ENCODE assay signal across 24 cellular contexts in genomic region chrX:109952050-109952449, GRCh38. TPM values are rescaled to one million over a fixed set of nuclear protein-coding genes. Genes with fewer than 3 reads are reported as not detected.
DNase-seq lines count a peak whose midpoint lies in the region; ATAC-seq and TF ChIP-seq lines count a peak whose summit lies in the region.
"Had no signal": no experiment of that assay in that cellular context is flagged by ENCODE, and none has a peak within 500 bp of the region (broad histone marks: within the 10 kb centered on the region; RNA-seq: fewer than 3 reads in every experiment).

No MANE protein-coding gene starts in this region.

- no peak for TF ChIP-seq POLR2A in heart left ventricle (IDR thresholded peaks at IDR 0.05)

- DNase-seq in DMS53 (lab: John Stamatoyannopoulos, UW) (peak; percentile 6), DMS53 treated with DMSO at 0.1 percent for 48 hours (lab: John Stamatoyannopoulos, UW; ENCODE audit: unreplicated experiment) (no peak), MG63 (peak; percentile 15), heart left ventricle (peak in 3 of 5 donors; percentile 10 to 35 (median 21)), renal cortical epithelial cell (ENCODE audit: low read depth) (peak; percentile 32), GM10248 (ENCODE audit: extremely low spot score) (no peak), nephron progenitor cell (no peak)
- no peak for DNase-seq in stimulated activated naive CD8-positive, alpha-beta T cell treated with anti-CD3 and anti-CD28 coated beads, Interleukin-15, amount 100 ng/mL, for 72 hours
- DNase-seq: activated CD4-positive, alpha-beta T cell treated with anti-CD3 and anti-CD28 coated beads, Interleukin-2, amount 10 ng/mL, durations not matched to agents 24 days and 14 days; activated naive CD4-positive, alpha-beta T cell treated with Interleukin-2 at 50 U/mL for 16 hours; C1 segment of cervical spinal cord; cortex of kidney; foreskin melanocyte; HCEC 1CT; Karpas-422; lower lobe of right lung; natural killer cell; NCI-H1694 treated with DMSO at 0.1 percent for 48 hours; NCI-H69; stimulated activated naive B cell treated with anti-CD40 and anti-IgM and Interleukin-4, amounts not matched to agents 10 μg/mL and 1 μg/mL and 100 μg/mL, for 72 hours; transverse colon had no signal

- H3K27me3 Mint-ChIP-seq in stimulated activated naive CD8-positive, alpha-beta T cell treated with anti-CD3 and anti-CD28 coated beads, Interleukin-15, amount 100 ng/mL, for 72 hours, result no peaks in the 10 kb centered on the region
- H3K27me3 Mint-ChIP-seq in nephron progenitor cell (ENCODE audit: low read depth, poor library complexity), result peaks cover 3% of the 10 kb centered on the region
- H3K27me3 Mint-ChIP-seq: activated CD4-positive, alpha-beta T cell treated with anti-CD3 and anti-CD28 coated beads, Interleukin-2, amount 10 ng/mL, durations not matched to agents 24 days and 14 days; stimulated activated naive B cell treated with anti-CD40 and anti-IgM and Interleukin-4, amounts not matched to agents 10 μg/mL and 1 μg/mL and 100 μg/mL, for 72 hours had no signal

- no peaks in the 10 kb centered on the region for H3K9me3 Mint-ChIP-seq in stimulated activated naive CD8-positive, alpha-beta T cell treated with anti-CD3 and anti-CD28 coated beads, Interleukin-15, amount 100 ng/mL, for 72 hours
- H3K9me3 Mint-ChIP-seq in nephron progenitor cell, result no peaks in the 10 kb centered on the region
- H3K9me3 Mint-ChIP-seq: natural killer cell; stimulated activated naive B cell treated with anti-CD40 and anti-IgM and Interleukin-4, amounts not matched to agents 10 μg/mL and 1 μg/mL and 100 μg/mL, for 72 hours had no signal

- no peaks in the 10 kb centered on the region for H3K27me3 ChIP-seq in MG63
- H3K27me3 ChIP-seq in heart left ventricle, result peaks cover 0 to 12% (median 0%) of the 10 kb centered on the region in 9 donors
- H3K27me3 ChIP-seq: ascending aorta, transverse colon had no signal

- peaks cover 6% of the 10 kb centered on the region for H3K4me1 Mint-ChIP-seq in stimulated activated naive CD8-positive, alpha-beta T cell treated with anti-CD3 and anti-CD28 coated beads, Interleukin-15, amount 100 ng/mL, for 72 hours
- H3K4me1 Mint-ChIP-seq in nephron progenitor cell, result no peaks in the 10 kb centered on the region
- H3K4me1 Mint-ChIP-seq: natural killer cell had no signal

- TF ChIP-seq CTCF in heart left ventricle (IDR thresholded peaks at IDR 0.05) (no peak), GM10248 (IDR thresholded peaks at IDR 0.05; ENCODE audit: control extremely low read depth, extremely low read depth, low read depth, missing control alignments) (no peak), nephron progenitor cell (IDR thresholded peaks at IDR 0.05) (no peak)

- no peaks in the 10 kb centered on the region for H3K36me3 Mint-ChIP-seq in nephron progenitor cell (ENCODE audit: low read depth)
- H3K36me3 Mint-ChIP-seq: natural killer cell; stimulated activated naive B cell treated with anti-CD40 and anti-IgM and Interleukin-4, amounts not matched to agents 10 μg/mL and 1 μg/mL and 100 μg/mL, for 72 hours had no signal

- no peak overlapping the region for H3K4me3 ChIP-seq in MG63
- no peak overlapping the region for H3K4me3 ChIP-seq in heart left ventricle
- H3K4me3 ChIP-seq: ascending aorta, lower lobe of right lung, transverse colon had no signal

- no peak overlapping the region for H3K4me3 Mint-ChIP-seq in stimulated activated naive CD8-positive, alpha-beta T cell treated with anti-CD3 and anti-CD28 coated beads, Interleukin-15, amount 100 ng/mL, for 72 hours
- H3K4me3 Mint-ChIP-seq in nephron progenitor cell, result no peak overlapping the region
- H3K4me3 Mint-ChIP-seq: activated CD4-positive, alpha-beta T cell treated with anti-CD3 and anti-CD28 coated beads, Interleukin-2, amount 10 ng/mL, durations not matched to agents 24 days and 14 days; natural killer cell; stimulated activated naive B cell treated with anti-CD40 and anti-IgM and Interleukin-4, amounts not matched to agents 10 μg/mL and 1 μg/mL and 100 μg/mL, for 72 hours had no signal

- CTCF ChIA-PET in GM10248 (lab: Yijun Ruan, JAX), result no interaction called here

- intact Hi-C loops in heart left ventricle (cut with DNase I), result no loop called here

- peaks cover 0 to 5% (median 0%) of the 10 kb centered on the region in 12 donors for H3K4me1 ChIP-seq in heart left ventricle
- H3K4me1 ChIP-seq: ascending aorta, lower lobe of right lung, transverse colon had no signal

- WGBS in heart left ventricle, 4 donors, result 26 to 52% (median 37%) methylated on average over 2 of the region's 2 CpGs

- H3K9me3 ChIP-seq in MG63 (no peaks in the 10 kb centered on the region), heart left ventricle (no peaks in the 10 kb centered on the region)
- H3K9me3 ChIP-seq: ascending aorta, lower lobe of right lung, transverse colon had no signal

- H3K27ac ChIP-seq in heart left ventricle, result peak overlapping the region in 4 of 12 donors; percentile 2 to 34 (median 28)
- H3K27ac ChIP-seq: 22Rv1, ascending aorta, lower lobe of right lung, transverse colon had no signal

- peak; percentile 49 to 91 (median 64) for ATAC-seq in heart left ventricle
- no peak for ATAC-seq in stimulated activated naive CD8-positive, alpha-beta T cell treated with anti-CD3 and anti-CD28 coated beads, Interleukin-15, amount 100 ng/mL, for 72 hours
- ATAC-seq: natural killer cell; Panc1; stimulated activated naive B cell treated with anti-CD40 and anti-IgM and Interleukin-4, amounts not matched to agents 10 μg/mL and 1 μg/mL and 100 μg/mL, for 72 hours had no signal

- no peak overlapping the region for H3K27ac Mint-ChIP-seq in stimulated activated naive CD8-positive, alpha-beta T cell treated with anti-CD3 and anti-CD28 coated beads, Interleukin-15, amount 100 ng/mL, for 72 hours
- H3K27ac Mint-ChIP-seq in nephron progenitor cell, result no peak overlapping the region
- H3K27ac Mint-ChIP-seq: activated CD4-positive, alpha-beta T cell treated with anti-CD3 and anti-CD28 coated beads, Interleukin-2, amount 10 ng/mL, durations not matched to agents 24 days and 14 days; natural killer cell; stimulated activated naive B cell treated with anti-CD40 and anti-IgM and Interleukin-4, amounts not matched to agents 10 μg/mL and 1 μg/mL and 100 μg/mL, for 72 hours had no signal

- no peaks in the 10 kb centered on the region for H3K36me3 ChIP-seq in MG63
- H3K36me3 ChIP-seq in heart left ventricle, result no peaks in the 10 kb centered on the region
- H3K36me3 ChIP-seq: ascending aorta, lower lobe of right lung, transverse colon had no signal

- POLR2A ChIA-PET in GM10248 (lab: Yijun Ruan, JAX), result no interaction called here

RNA-seq across cellular contexts. Expression of gene TMEM164, which starts 50.9 kb away (rescaled TPM):
- total RNA-seq in MG63 (2014; rRNA removed; shearing (Covaris generic); ENCODE audit: low replicate concordance), result 19.6 and 19.9 TPM in 2 replicates
- total RNA-seq in heart left ventricle, result 10 to 100 TPM; 37.6 to 94.7 (median 50.3) TPM
- polyA plus RNA-seq in heart left ventricle, result 100 to 1,000 TPM in 1 of 2 donors, 10 to 100 TPM in 1; 14.4 to 117 TPM
- 12.7 and 17.3 TPM in 2 replicates for total RNA-seq in renal cortical epithelial cell

Comparison
In these comparisons a context has a peak if more than half of its experiments do, and no peak if none do; other contexts are left out.
1. DNase-seq: peak in DMS53 (single experiment), MG63 (single experiment), heart left ventricle (3 of 5) and renal cortical epithelial cell (single experiment); none in DMS53 treated with DMSO at 0.1 percent for 48 hours (single experiment), GM10248 (single experiment), stimulated activated naive CD8-positive, alpha-beta T cell treated with anti-CD3 and anti-CD28 coated beads, Interleukin-15, amount 100 ng/mL, for 72 hours (0 of 2) and nephron progenitor cell (single experiment).